ENCODE assay signal across 1 cellular context in genomic region chr5:138177936-138178515, GRCh38.
A peak's percentile ranks its signal among the peaks of the same experiment; 100 is the strongest.
TF ChIP-seq lines count a peak whose summit lies in the region.

No MANE protein-coding gene starts in this region.

TF ChIP-seq in GM12878, 131 proteins besides CTCF, POLR2A, EP300 and RAD21:
- TF ChIP-seq CUX1 (IDR thresholded peaks at IDR 0.05; ENCODE audit: insufficient replicate concordance, low read depth, low read length) (no peak), REST (IDR thresholded peaks at IDR 0.05; ENCODE audit: low read depth, low read length) (no peak), MLLT1 (IDR thresholded peaks at IDR 0.05) (no peak), BCL11A (IDR thresholded peaks at IDR 0.05; ENCODE audit: low read depth, low read length) (no peak), POU2F2 (IDR thresholded peaks at IDR 0.05; ENCODE audit: borderline replicate concordance, low read depth, low read length) (peak; percentile 79; the same call in 2 of the 3 replicates), NKRF (conservative IDR thresholded peaks at IDR 0.05) (peak; percentile 95), DPF2 (IDR thresholded peaks at IDR 0.05) (0 out of 2 replicates have a peak, but pooled peaks have one; percentile 20), TARDBP (IDR thresholded peaks at IDR 0.05; ENCODE audit: borderline replicate concordance) (peak; percentile 38; the same call in 1 of the 2 replicates), MTA3 (IDR thresholded peaks at IDR 0.05; ENCODE audit: borderline replicate concordance, low read length) (0 out of 2 replicates have a peak, but pooled peaks have one; percentile 23), CEBPZ (IDR thresholded peaks at IDR 0.05; ENCODE audit: low read depth, low read length) (no peak), SMARCA5 (IDR thresholded peaks at IDR 0.05) (0 out of 2 replicates have a peak, but pooled peaks have one; percentile 69)
TF ChIP-seq in GM12878: peak in this region for 6.
